Comparison of ENCODE assay signal across 8 cellular contexts in the genomic region with DNA sequence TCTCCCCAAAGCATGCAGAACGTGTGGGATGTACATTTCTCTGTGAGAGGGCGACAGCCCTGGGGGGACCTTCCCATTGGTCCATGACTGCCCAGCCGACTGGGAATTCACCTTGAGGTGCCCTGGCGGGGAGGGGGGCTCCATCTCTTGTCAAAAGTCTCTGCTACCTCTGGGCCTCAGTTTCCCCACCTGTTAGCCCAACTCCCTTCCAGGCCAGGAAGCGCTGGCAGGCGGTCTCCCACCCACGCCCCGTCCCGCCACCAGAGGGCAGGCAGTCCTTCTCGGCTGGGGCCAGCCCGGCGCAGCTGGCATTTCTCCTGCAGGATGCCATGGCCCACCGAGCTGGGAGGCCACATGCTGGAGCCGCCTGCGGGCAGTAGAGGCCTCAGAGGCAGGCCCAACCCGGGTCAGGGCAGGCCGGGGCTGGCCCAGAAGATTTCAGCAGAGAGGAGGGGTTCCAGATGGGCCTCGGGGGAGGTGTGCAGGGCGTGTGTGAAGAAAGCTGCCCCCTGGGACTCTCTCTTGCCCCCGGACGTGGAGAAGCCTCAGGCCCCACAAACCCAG. TPM values are rescaled to one million over a fixed set of nuclear protein-coding genes. Genes with fewer than 3 reads are reported as not detected.
DNase-seq lines count a peak whose midpoint lies in the region; ATAC-seq and TF ChIP-seq lines count a peak whose summit lies in the region.

No MANE protein-coding gene starts in this region.

- H3K27me3 Mint-ChIP-seq in mesothelial cell of epicardium (ENCODE audit: low read depth) = peaks cover 19% of the 10 kb centered on the region

- no peaks in the 10 kb centered on the region for H3K9me3 ChIP-seq in effector memory CD4-positive, alpha-beta T cell (ENCODE audit: control insufficient read depth, low read length)
- no peaks in the 10 kb centered on the region for H3K9me3 ChIP-seq in upper lobe of left lung

- DNase-seq in GM10248 (ENCODE audit: extremely low spot score) (peak; percentile 73), NCI-H1694 treated with DMSO at 0.1 percent for 48 hours (lab: John Stamatoyannopoulos, UW) (peak; percentile 47), mesothelial cell of epicardium (ENCODE audit: low spot score in 2 of 2, unreplicated experiment in 2 of 2) (peak in 1 of 2 experiments; percentile 77), upper lobe of left lung (peak; percentile 82 to 93), NCI-H187 treated with DMSO at 0.1 percent for 48 hours (lab: John Stamatoyannopoulos, UW) (no peak)
- peak; percentile 80 to 85 for DNase-seq in activated CD4-positive, alpha-beta T cell treated with anti-CD3 and anti-CD28 coated beads, Interleukin-2, amount 50 U/mL, for 48 hours
- peak in 2 of 3 donors; percentile 36 to 48 for DNase-seq in effector memory CD4-positive, alpha-beta T cell

- TF ChIP-seq POLR2A in upper lobe of left lung (IDR thresholded peaks at IDR 0.05) = no peak

- WGBS in upper lobe of left lung, 2 donors = 40 to 51% methylated on average over 9 to 18 of the region's 21 CpGs

- H3K27me3 ChIP-seq in effector memory CD4-positive, alpha-beta T cell (replicated peaks; ENCODE audit: control insufficient read depth, insufficient read depth, low read length, poor library complexity, severe bottlenecking) = no peaks in the 10 kb centered on the region
- no peaks in the 10 kb centered on the region for H3K27me3 ChIP-seq in upper lobe of left lung

- no peak overlapping the region for H3K4me3 ChIP-seq in effector memory CD4-positive, alpha-beta T cell (ENCODE audit: insufficient read depth, low read depth, low read length, poor library complexity, severe bottlenecking)
- H3K4me3 ChIP-seq in upper lobe of left lung = no peak overlapping the region

- CTCF ChIA-PET in GM10248 (lab: Yijun Ruan, JAX) = interaction anchor here (0.6 to 6.8 kb wide), 14 partner anchors 9 to 100 kb away, joined by 3 to 59 read pairs (median 4); a partner anchor contains a TSS

- no peaks in the 10 kb centered on the region for H3K36me3 ChIP-seq in effector memory CD4-positive, alpha-beta T cell (ENCODE audit: control insufficient read depth, insufficient read depth, low read length)
- no peaks in the 10 kb centered on the region for H3K36me3 ChIP-seq in upper lobe of left lung

- ATAC-seq in upper lobe of left lung (ENCODE audit: low FRiP score in 2 of 2) = peak in 1 of 2 donors; percentile 7
- no peak for ATAC-seq in HG03097 (IDR thresholded peaks at IDR 0.05; ENCODE audit: low FRiP score, unreplicated experiment)

- peak overlapping the region; percentile 31 for H3K27ac ChIP-seq in effector memory CD4-positive, alpha-beta T cell (ENCODE audit: insufficient read depth, low read length, poor library complexity, severe bottlenecking)
- peak overlapping the region in 1 of 4 donors; percentile 2 for H3K27ac ChIP-seq in upper lobe of left lung

- no peaks in the 10 kb centered on the region for H3K36me3 Mint-ChIP-seq in mesothelial cell of epicardium

- H3K4me3 Mint-ChIP-seq in mesothelial cell of epicardium = no peak overlapping the region

- TF ChIP-seq CTCF in GM10248 (IDR thresholded peaks at IDR 0.05; ENCODE audit: control extremely low read depth, extremely low read depth, low read depth, missing control alignments) (peak; percentile 85), mesothelial cell of epicardium (IDR thresholded peaks at IDR 0.05; ENCODE audit: unreplicated experiment) (peak; percentile 72), upper lobe of left lung (IDR thresholded peaks at IDR 0.05) (peak; percentile 81 to 91 (median 86))

- H3K9me3 Mint-ChIP-seq in mesothelial cell of epicardium = no peaks in the 10 kb centered on the region

- peaks cover 87% of the 10 kb centered on the region for H3K4me1 ChIP-seq in effector memory CD4-positive, alpha-beta T cell (ENCODE audit: control insufficient read depth, insufficient read depth, low read length, poor library complexity, severe bottlenecking)
- peaks cover 33 to 37% (median 34%) of the 10 kb centered on the region in 4 donors for H3K4me1 ChIP-seq in upper lobe of left lung

- POLR2A ChIA-PET in GM10248 (lab: Yijun Ruan, JAX) = interaction anchor here (0.5 kb wide), 1 partner anchor 32 kb away, joined by 5 read pairs; no protein-coding TSS in a partner anchor

- TF ChIP-seq EP300 in upper lobe of left lung (IDR thresholded peaks at IDR 0.05) = no peak

- H3K4me1 Mint-ChIP-seq in mesothelial cell of epicardium = peaks cover 46% of the 10 kb centered on the region

- no peak overlapping the region for H3K27ac Mint-ChIP-seq in mesothelial cell of epicardium

RNA-seq across cellular contexts. Expression of a gene that starts 16.6 kb away (rescaled TPM):
- total RNA-seq in mesothelial cell of epicardium = 0.83 to 1.4 TPM (median 1.2 TPM) in 3 replicates
- total RNA-seq in upper lobe of left lung = 10 to 100 TPM in 1 of 6 donors, 1 to 10 TPM in 5; 5.2 to 24.7 (median 7.6) TPM

RNA-seq across cellular contexts. Expression of a gene that starts 27.3 kb away (rescaled TPM):
- 202 to 212 TPM (median 204 TPM) in 3 replicates for total RNA-seq in mesothelial cell of epicardium
- 100 to 1,000 TPM in 4 of 6 donors, 10 to 100 TPM in 2; 80.6 to 228 (median 152) TPM for total RNA-seq in upper lobe of left lung

RNA-seq across cellular contexts. Expression of a gene that starts 32.8 kb away (rescaled TPM):
- total RNA-seq in mesothelial cell of epicardium (5.8 to 7.0 TPM (median 7.0 TPM) in 3 replicates), upper lobe of left lung (10 to 100 TPM; 17.8 to 50.4 (median 36.2) TPM)

RNA-seq across cellular contexts. Expression of a gene that starts 58.3 kb away (rescaled TPM):
- 0.16 TPM in 1 of 3 replicates, not detected in the others for total RNA-seq in mesothelial cell of epicardium
- not detected for total RNA-seq in upper lobe of left lung
